In the genomic region with DNA sequence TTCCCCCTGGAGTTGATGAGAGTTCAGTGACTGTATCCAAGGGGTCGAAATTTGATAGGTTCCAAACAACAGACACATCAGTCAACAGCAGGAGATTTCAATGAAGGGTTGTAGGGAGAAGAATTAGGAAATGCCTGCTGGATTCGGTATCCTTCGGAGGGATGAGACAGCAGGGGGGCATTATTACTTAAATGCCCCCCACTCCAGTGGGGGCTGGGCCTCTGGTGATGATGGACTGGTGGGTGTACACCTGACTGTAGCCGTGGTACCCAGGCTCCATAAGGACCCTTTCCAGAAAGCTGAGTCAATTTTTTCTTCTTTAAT, we compare ENCODE assay signal across 8 cellular contexts. TPM values are rescaled to one million over a fixed set of nuclear protein-coding genes. Genes with fewer than 3 reads are reported as not detected.
DNase-seq lines count a peak whose midpoint lies in the region; ATAC-seq and TF ChIP-seq lines count a peak whose summit lies in the region.

No MANE protein-coding gene starts in this region.

- H3K9me3 Mint-ChIP-seq in activated CD8-positive, alpha-beta T cell treated with anti-CD3 and anti-CD28 coated beads for 36 hours, result no peaks in the 10 kb centered on the region
- H3K9me3 Mint-ChIP-seq in activated CD8-positive, alpha-beta T cell treated with anti-CD3 and anti-CD28 coated beads, Interleukin-2, amount 10 ng/mL, durations not matched to agents 7 days and 5 days (ENCODE audit: insufficient read depth), result no peaks in the 10 kb centered on the region
- H3K9me3 Mint-ChIP-seq in brain, result peaks cover 0 to 2% (median 0%) of the 10 kb centered on the region in 5 experiments

- H3K36me3 Mint-ChIP-seq in activated CD8-positive, alpha-beta T cell treated with anti-CD3 and anti-CD28 coated beads for 36 hours (ENCODE audit: low read depth), result peaks cover 24% of the 10 kb centered on the region
- peaks cover 30% of the 10 kb centered on the region for H3K36me3 Mint-ChIP-seq in activated CD8-positive, alpha-beta T cell treated with anti-CD3 and anti-CD28 coated beads, Interleukin-2, amount 10 ng/mL, durations not matched to agents 7 days and 5 days (ENCODE audit: low read depth)
- peaks cover 42% of the 10 kb centered on the region for H3K36me3 Mint-ChIP-seq in brain

- WGBS in upper lobe of left lung, 2 donors, result 60 to 75% methylated on average over 4 of the region's 4 CpGs

- peaks cover 58% of the 10 kb centered on the region for H3K4me1 Mint-ChIP-seq in activated CD8-positive, alpha-beta T cell treated with anti-CD3 and anti-CD28 coated beads for 36 hours (ENCODE audit: low read depth)
- H3K4me1 Mint-ChIP-seq in activated CD8-positive, alpha-beta T cell treated with anti-CD3 and anti-CD28 coated beads, Interleukin-2, amount 10 ng/mL, durations not matched to agents 7 days and 5 days (ENCODE audit: low read depth), result peaks cover 47% of the 10 kb centered on the region
- H3K4me1 Mint-ChIP-seq in brain, result peaks cover 75% of the 10 kb centered on the region

- H3K4me1 ChIP-seq in lower lobe of right lung (peaks cover 80% of the 10 kb centered on the region), upper lobe of left lung (peaks cover 58 to 80% (median 64%) of the 10 kb centered on the region in 4 donors)

- peak overlapping the region; percentile 97 for H3K27ac ChIP-seq in lower lobe of right lung
- peak overlapping the region; percentile 93 to 99 (median 98) for H3K27ac ChIP-seq in upper lobe of left lung

- POLR2A ChIA-PET in activated CD8-positive, alpha-beta T cell treated with anti-CD3 and anti-CD28 coated beads for 36 hours (lab: Charles Lee), result no interaction called here
- POLR2A ChIA-PET in activated CD8-positive, alpha-beta T cell treated with anti-CD3 and anti-CD28 coated beads, Interleukin-2, amount 10 ng/mL, durations not matched to agents 7 days and 5 days (lab: Charles Lee), result no interaction called here

- no peak for TF ChIP-seq EP300 in upper lobe of left lung (IDR thresholded peaks at IDR 0.05)

- TF ChIP-seq CTCF in activated CD8-positive, alpha-beta T cell treated with anti-CD3 and anti-CD28 coated beads for 36 hours (IDR thresholded peaks at IDR 0.05), result no peak
- no peak for TF ChIP-seq CTCF in brain (conservative IDR thresholded peaks at IDR 0.05)
- no peak for TF ChIP-seq CTCF in lower lobe of right lung (IDR thresholded peaks at IDR 0.05)
- no peak for TF ChIP-seq CTCF in upper lobe of left lung (IDR thresholded peaks at IDR 0.05)

- no peak for ATAC-seq in activated CD8-positive, alpha-beta T cell treated with anti-CD3 and anti-CD28 coated beads for 36 hours
- no peak for ATAC-seq in activated CD8-positive, alpha-beta T cell treated with anti-CD3 and anti-CD28 coated beads, Interleukin-2, amount 10 ng/mL, durations not matched to agents 7 days and 5 days
- ATAC-seq in lower lobe of right lung (no peak), upper lobe of left lung (ENCODE audit: low FRiP score in 2 of 2) (no peak), HG02973 (IDR thresholded peaks at IDR 0.05; ENCODE audit: unreplicated experiment) (no peak), GM18517 (IDR thresholded peaks at IDR 0.05; ENCODE audit: unreplicated experiment) (no peak)

- intact Hi-C loops in activated CD8-positive, alpha-beta T cell treated with anti-CD3 and anti-CD28 coated beads for 36 hours (cut with micrococcal nuclease), result loop anchor here (5.0 kb wide), 1 partner anchor 37 kb away; no protein-coding TSS in a partner anchor
- intact Hi-C loops in lower lobe of right lung (cut with DNase I), result no loop called here

- no peak overlapping the region for H3K4me3 Mint-ChIP-seq in activated CD8-positive, alpha-beta T cell treated with anti-CD3 and anti-CD28 coated beads for 36 hours
- no peak overlapping the region for H3K4me3 Mint-ChIP-seq in activated CD8-positive, alpha-beta T cell treated with anti-CD3 and anti-CD28 coated beads, Interleukin-2, amount 10 ng/mL, durations not matched to agents 7 days and 5 days
- peak overlapping the region in 2 of 5 experiments; percentile 15 to 55 for H3K4me3 Mint-ChIP-seq in brain

- H3K27ac Mint-ChIP-seq in activated CD8-positive, alpha-beta T cell treated with anti-CD3 and anti-CD28 coated beads for 36 hours, result peak overlapping the region; percentile 52
- no peak overlapping the region for H3K27ac Mint-ChIP-seq in activated CD8-positive, alpha-beta T cell treated with anti-CD3 and anti-CD28 coated beads, Interleukin-2, amount 10 ng/mL, durations not matched to agents 7 days and 5 days
- peak overlapping the region; percentile 19 to 100 (median 93) for H3K27ac Mint-ChIP-seq in brain

- H3K27me3 ChIP-seq in lower lobe of right lung (ENCODE audit: low read depth) (no peaks in the 10 kb centered on the region), upper lobe of left lung (no peaks in the 10 kb centered on the region)

- H3K4me3 ChIP-seq in lower lobe of right lung (no peak overlapping the region), upper lobe of left lung (no peak overlapping the region)

- CTCF ChIA-PET in activated CD8-positive, alpha-beta T cell treated with anti-CD3 and anti-CD28 coated beads for 36 hours (lab: Charles Lee), result interaction anchor here (0.7 to 4.3 kb wide), 4 partner anchors 13 to 1574 kb away, joined by 3 to 19 read pairs (median 8); no protein-coding TSS in a partner anchor
- CTCF ChIA-PET in activated CD8-positive, alpha-beta T cell treated with anti-CD3 and anti-CD28 coated beads, Interleukin-2, amount 10 ng/mL, durations not matched to agents 7 days and 5 days (lab: Charles Lee), result interaction anchor here (3.0 kb wide), 1 partner anchor 69 kb away, joined by 28 read pairs; no protein-coding TSS in a partner anchor

- H3K9me3 ChIP-seq in lower lobe of right lung (no peaks in the 10 kb centered on the region), upper lobe of left lung (no peaks in the 10 kb centered on the region)

- H3K36me3 ChIP-seq in lower lobe of right lung, result peaks cover 7% of the 10 kb centered on the region
- H3K36me3 ChIP-seq in upper lobe of left lung, result no peaks in the 10 kb centered on the region

- no peak for TF ChIP-seq POLR2A in upper lobe of left lung (IDR thresholded peaks at IDR 0.05)

- H3K27me3 Mint-ChIP-seq in activated CD8-positive, alpha-beta T cell treated with anti-CD3 and anti-CD28 coated beads for 36 hours, result no peaks in the 10 kb centered on the region
- H3K27me3 Mint-ChIP-seq in activated CD8-positive, alpha-beta T cell treated with anti-CD3 and anti-CD28 coated beads, Interleukin-2, amount 10 ng/mL, durations not matched to agents 7 days and 5 days (ENCODE audit: low read depth), result no peaks in the 10 kb centered on the region
- H3K27me3 Mint-ChIP-seq in brain, result peaks cover 3% of the 10 kb centered on the region

- no peak for DNase-seq in activated CD8-positive, alpha-beta T cell treated with anti-CD3 and anti-CD28 coated beads for 36 hours
- DNase-seq in activated CD8-positive, alpha-beta T cell treated with anti-CD3 and anti-CD28 coated beads, Interleukin-2, amount 10 ng/mL, durations not matched to agents 7 days and 5 days, result no peak
- no peak for DNase-seq in lower lobe of right lung
- DNase-seq in upper lobe of left lung, result no peak
- no peak for DNase-seq in activated CD4-positive, CD25-positive, alpha-beta regulatory T cell (lab: John Stamatoyannopoulos, UW)

RNA-seq across cellular contexts. Expression of a gene that starts 41.2 kb away (rescaled TPM):
- 10 to 100 TPM; 31.9 to 33.4 TPM for total RNA-seq in activated CD8-positive, alpha-beta T cell treated with anti-CD3 and anti-CD28 coated beads for 36 hours
- 10 to 100 TPM; 44.3 to 44.7 TPM for total RNA-seq in activated CD8-positive, alpha-beta T cell treated with anti-CD3 and anti-CD28 coated beads, Interleukin-2, amount 10 ng/mL, durations not matched to agents 7 days and 5 days
- 29.9 TPM for polyA plus RNA-seq in brain (ENCODE audit: insufficient read depth, low read depth, low replicate concordance)
- total RNA-seq in lower lobe of right lung (57.6 TPM), upper lobe of left lung (100 to 1,000 TPM in 1 of 6 donors, 10 to 100 TPM in 5; 24.6 to 120 (median 51.8) TPM)
